Comparison of ENCODE assay signal across 8 cellular contexts in the genomic region with DNA sequence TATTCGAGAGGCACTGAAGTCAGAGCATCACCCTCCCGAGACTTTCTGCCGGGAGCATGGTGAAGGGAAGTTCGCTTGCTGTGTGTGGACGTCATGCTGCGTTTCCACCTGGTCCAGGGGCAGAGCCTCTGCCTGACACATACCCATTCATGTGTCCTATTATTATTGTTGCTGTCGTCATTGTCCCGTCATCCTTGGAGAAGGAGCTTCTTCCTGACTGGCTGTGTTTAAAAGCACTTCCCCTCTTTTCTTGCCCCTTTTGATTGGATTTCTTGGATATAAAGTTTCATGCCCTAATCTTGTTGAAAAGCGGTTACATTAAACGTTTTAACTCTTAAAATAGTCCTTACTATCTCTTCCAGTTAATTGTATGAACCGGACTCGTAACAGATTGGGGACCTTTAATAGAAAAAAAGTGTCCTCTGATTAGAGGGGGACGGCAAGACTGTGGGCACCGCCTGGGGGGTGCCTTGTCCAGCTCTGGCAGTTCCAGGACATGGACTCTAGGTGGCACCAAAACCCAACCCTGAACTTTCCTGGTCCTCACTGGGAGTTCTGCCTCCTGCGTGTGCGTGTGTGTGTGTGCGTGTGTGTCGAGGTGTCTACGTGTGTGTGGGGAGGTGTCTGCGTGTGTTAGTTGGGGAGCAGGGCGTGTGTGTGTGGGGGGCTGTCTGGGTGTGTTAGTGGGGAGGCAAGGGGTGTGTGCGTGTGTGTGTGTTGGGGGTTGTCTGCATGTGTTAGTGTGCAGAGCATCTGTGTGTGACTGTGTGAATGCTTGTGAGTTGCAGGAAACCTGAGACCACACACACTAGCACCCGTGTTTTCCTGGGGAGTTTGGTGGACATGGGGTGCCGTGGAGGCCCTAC.
DNase-seq lines count a peak whose midpoint lies in the region; ATAC-seq and TF ChIP-seq lines count a peak whose summit lies in the region.

No MANE protein-coding gene starts in this region.

- TF ChIP-seq CTCF in Loucy (conservative IDR thresholded peaks at IDR 0.05; ENCODE audit: low read length) (peak; percentile 90), astrocyte of the cerebellum (IDR thresholded peaks at IDR 0.05; ENCODE audit: low read depth, low read length, missing control alignments) (peak; percentile 96)

- no peaks in the 10 kb centered on the region for H3K36me3 ChIP-seq in Loucy (ENCODE audit: insufficient read depth, low read length)

- peaks cover 5% of the 10 kb centered on the region for H3K4me1 ChIP-seq in Loucy (ENCODE audit: insufficient read depth, low read length, poor library complexity, severe bottlenecking)

- no peak for ATAC-seq in HG03378 (IDR thresholded peaks at IDR 0.05; ENCODE audit: unreplicated experiment)
- no peak for ATAC-seq in HG03175 (IDR thresholded peaks at IDR 0.05; ENCODE audit: unreplicated experiment)

- H3K9ac ChIP-seq in Loucy (ENCODE audit: low read depth, low read length, poor library complexity, severe bottlenecking) = no peak overlapping the region

- DNase-seq in Daoy (ENCODE audit: low read depth) = peak; percentile 57
- DNase-seq in T follicular helper cell (ENCODE audit: low read depth) = peak; percentile 27
- no peak for DNase-seq in astrocyte of the cerebellum (ENCODE audit: low read depth)
- peak; percentile 32 to 38 for DNase-seq in hippocampal formation (lab: John Stamatoyannopoulos, UW)
- peak; percentile 57 for DNase-seq in stimulated activated CD4-positive, alpha-beta T cell treated with anti-CD3 and anti-CD28 coated beads, Interleukin-15, amount 100 ng/mL, for 24 hours

- H3K27me3 ChIP-seq in Loucy (ENCODE audit: insufficient read depth, low read length, poor library complexity, severe bottlenecking) = no peaks in the 10 kb centered on the region

- H4K20me1 ChIP-seq in Loucy (ENCODE audit: insufficient read depth, low read length, poor library complexity, severe bottlenecking) = no peaks in the 10 kb centered on the region

- no peak overlapping the region for H3K4me3 ChIP-seq in Loucy (ENCODE audit: low read length, poor library complexity, severe bottlenecking)
- H3K4me3 ChIP-seq in astrocyte of the cerebellum (ENCODE audit: low read depth, low read length) = no peak overlapping the region

- H3K9me2 ChIP-seq in Loucy (replicated peaks; ENCODE audit: low read depth, low read length) = no peaks in the 10 kb centered on the region

- 0 out of 2 replicates have a peak overlapping the region, but pooled peaks have one; percentile 39 for H2AFZ ChIP-seq in Loucy (ENCODE audit: low read length)

- H3K79me2 ChIP-seq in Loucy (ENCODE audit: insufficient read depth, low read length) = no peaks in the 10 kb centered on the region

- no peaks in the 10 kb centered on the region for H3K9me3 ChIP-seq in Loucy (ENCODE audit: insufficient read depth, low read depth, low read length)

- no peak overlapping the region for H3K4me2 ChIP-seq in Loucy (ENCODE audit: low read depth, low read length, poor library complexity, severe bottlenecking)

- in situ Hi-C loops in astrocyte of the cerebellum (cut with HindIII; ENCODE audit: low sequenced_read_pairs) = no loop called here

- H3F3A ChIP-seq in Loucy (ENCODE audit: low read depth) = no peaks in the 10 kb centered on the region
